In the genomic region with DNA sequence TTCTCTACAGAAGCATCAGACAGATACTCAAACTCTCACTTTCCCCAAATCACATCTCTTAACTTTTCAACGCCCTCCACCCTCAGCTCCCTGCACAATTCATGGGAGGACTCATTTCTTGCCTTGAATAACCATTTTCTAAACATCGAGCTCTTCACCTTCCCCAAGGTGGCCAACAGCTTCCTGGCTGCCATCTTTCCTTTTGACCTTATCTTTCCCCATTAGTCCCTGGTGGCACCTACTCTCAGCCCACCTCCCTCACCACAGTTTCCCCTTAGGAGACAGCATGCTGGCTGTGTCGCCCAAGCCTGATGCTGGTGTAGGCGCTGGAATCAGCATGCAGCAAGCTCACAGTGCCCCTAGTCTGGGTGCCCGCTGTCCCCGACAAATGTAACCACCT, we compare ENCODE assay signal across 17 cellular contexts. TPM values are rescaled to one million over a fixed set of nuclear protein-coding genes. Genes with fewer than 3 reads are reported as not detected.
DNase-seq lines count a peak whose midpoint lies in the region; ATAC-seq and TF ChIP-seq lines count a peak whose summit lies in the region.
"Had no signal": no experiment of that assay in that cellular context is flagged by ENCODE, and none has a peak within 500 bp of the region (broad histone marks: within the 10 kb centered on the region; RNA-seq: fewer than 3 reads in every experiment).

No MANE protein-coding gene starts in this region.

- peak overlapping the region; percentile 11 for H2AK5ac ChIP-seq in neuronal stem cell (ENCODE audit: low read depth, low read length)

- TF ChIP-seq CTCF in type B pancreatic cell (conservative IDR thresholded peaks at IDR 0.05) (no peak), CD14-positive monocyte (IDR thresholded peaks at IDR 0.05) (no peak)

- H3K27ac ChIP-seq in neuronal stem cell (replicated peaks; ENCODE audit: low read length) = no peak overlapping the region

- H4K8ac ChIP-seq in neuronal stem cell (ENCODE audit: low read depth, low read length) = no peak overlapping the region

- ATAC-seq in activated T-helper 17 cell treated with anti-CD3 and anti-CD28 coated beads, Interleukin-2, amount 50 U/mL, for 72 hours (replicated peaks) = no peak
- ATAC-seq in sciatic nerve = no peak
- ATAC-seq: GM12878, GM23338 had no signal

- no peaks in the 10 kb centered on the region for H3K36me3 ChIP-seq in neuronal stem cell (replicated peaks in 1 of 2; ENCODE audit: control insufficient read depth in 2 of 2, insufficient read depth in 2 of 2, low read length in 2 of 2)
- no peaks in the 10 kb centered on the region for H3K36me3 ChIP-seq in H7 (replicated peaks; ENCODE audit: control insufficient read depth, insufficient read depth, low read length)
- H3K36me3 ChIP-seq: HAP-1 had no signal

- peaks cover 5% of the 10 kb centered on the region for H3K4me1 Mint-ChIP-seq in activated T-helper 17 cell treated with anti-CD3 and anti-CD28 coated beads, Interleukin-2, amount 50 U/mL, for 72 hours
- no peaks in the 10 kb centered on the region for H3K4me1 Mint-ChIP-seq in type B pancreatic cell (ENCODE audit: unreplicated experiment)
- H3K4me1 Mint-ChIP-seq in CD14-positive monocyte = peaks cover 21% of the 10 kb centered on the region
- H3K4me1 Mint-ChIP-seq: GM23338 had no signal

- no peaks in the 10 kb centered on the region for H3K27me3 ChIP-seq in neuronal stem cell (ENCODE audit: control insufficient read depth in 3 of 3, insufficient read depth in 3 of 3, low read depth in 1 of 3, low read length in 3 of 3)
- no peaks in the 10 kb centered on the region for H3K27me3 ChIP-seq in H7 (ENCODE audit: control insufficient read depth, insufficient read depth, low read length)

- no peaks in the 10 kb centered on the region for H3K79me1 ChIP-seq in neuronal stem cell (ENCODE audit: low read depth, low read length)

- H2AFZ ChIP-seq in neuronal stem cell (ENCODE audit: low read length) = no peak overlapping the region
- H2AFZ ChIP-seq: GM23338 had no signal

- H2BK12ac ChIP-seq in neuronal stem cell (ENCODE audit: low read length) = no peak overlapping the region

- H3K9ac ChIP-seq in neuronal stem cell (ENCODE audit: low read depth, low read length, poor library complexity) = no peak overlapping the region

- intact Hi-C loops in sciatic nerve (cut with DNase I) = no loop called here
- intact Hi-C loops in CD14-positive monocyte (cut with micrococcal nuclease) = no loop called here

- no peaks in the 10 kb centered on the region for H3K9me3 Mint-ChIP-seq in activated T-helper 17 cell treated with anti-CD3 and anti-CD28 coated beads, Interleukin-2, amount 50 U/mL, for 72 hours
- H3K9me3 Mint-ChIP-seq in type B pancreatic cell (no peaks in the 10 kb centered on the region), CD14-positive monocyte (no peaks in the 10 kb centered on the region)
- H3K9me3 Mint-ChIP-seq: CD4-positive, CD25-positive, alpha-beta regulatory T cell; CD8-positive, alpha-beta memory T cell had no signal

- peaks cover 14% of the 10 kb centered on the region for H3K27me3 Mint-ChIP-seq in activated T-helper 17 cell treated with anti-CD3 and anti-CD28 coated beads, Interleukin-2, amount 50 U/mL, for 72 hours
- peaks cover 32% of the 10 kb centered on the region for H3K27me3 Mint-ChIP-seq in type B pancreatic cell
- peaks cover 5 to 15% (median 8%) of the 10 kb centered on the region in 3 donors for H3K27me3 Mint-ChIP-seq in CD14-positive monocyte (ENCODE audit: low read depth in 3 of 3)

- no peak overlapping the region for H4K91ac ChIP-seq in neuronal stem cell (ENCODE audit: low read depth, low read length, poor library complexity)

- no peaks in the 10 kb centered on the region for H3K36me3 Mint-ChIP-seq in activated T-helper 17 cell treated with anti-CD3 and anti-CD28 coated beads, Interleukin-2, amount 50 U/mL, for 72 hours (ENCODE audit: low read depth)
- no peaks in the 10 kb centered on the region for H3K36me3 Mint-ChIP-seq in type B pancreatic cell
- no peaks in the 10 kb centered on the region for H3K36me3 Mint-ChIP-seq in CD14-positive monocyte
- H3K36me3 Mint-ChIP-seq: CD4-positive, CD25-positive, alpha-beta regulatory T cell; CD8-positive, alpha-beta memory T cell had no signal

- H3K9me3 ChIP-seq in neuronal stem cell (replicated peaks in 1 of 2; ENCODE audit: control insufficient read depth in 2 of 2, insufficient read depth in 1 of 2, low read depth in 1 of 2, low read length in 2 of 2) = no peaks in the 10 kb centered on the region
- H3K9me3 ChIP-seq: HAP-1 had no signal

- H2BK15ac ChIP-seq in neuronal stem cell (ENCODE audit: low read length) = no peak overlapping the region

- H3K4me3 ChIP-seq in neuronal stem cell (ENCODE audit: low read length in 2 of 2) (no peak overlapping the region), H7 (ENCODE audit: insufficient read depth, low read depth, low read length) (no peak overlapping the region)
- H3K4me3 ChIP-seq: GM12878, GM23338, HAP-1 had no signal

- WGBS in neuronal stem cell (ENCODE audit: extremely low coverage in 2 of 2, insufficient read length in 2 of 2, insufficient replicate concordance in 1 of 2), 2 donors = 100% methylated on average over 1 of the region's 6 CpGs; no CpG with 5 or more reads in 1 of the 2 donors

- no peaks in the 10 kb centered on the region for H3K4me1 ChIP-seq in neuronal stem cell (ENCODE audit: control insufficient read depth in 2 of 2, insufficient read depth in 1 of 2, low read depth in 1 of 2, low read length in 2 of 2)
- H3K4me1 ChIP-seq: HAP-1 had no signal

- H2BK5ac ChIP-seq in neuronal stem cell (ENCODE audit: low read length) = no peak overlapping the region

- H2BK120ac ChIP-seq in neuronal stem cell (ENCODE audit: low read depth, low read length) = no peak overlapping the region

- peak overlapping the region; percentile 15 for H3K18ac ChIP-seq in neuronal stem cell (ENCODE audit: low read length)

- H3K27ac Mint-ChIP-seq in activated T-helper 17 cell treated with anti-CD3 and anti-CD28 coated beads, Interleukin-2, amount 50 U/mL, for 72 hours = peak overlapping the region; percentile 23
- H3K27ac Mint-ChIP-seq in type B pancreatic cell (no peak overlapping the region), CD14-positive monocyte (no peak overlapping the region)
- H3K27ac Mint-ChIP-seq: CD8-positive, alpha-beta memory T cell; GM23338; HFFc6 had no signal

- no peak for DNase-seq in neuronal stem cell (ENCODE audit: low spot score)
- DNase-seq in type B pancreatic cell (ENCODE audit: extremely low spot score, unreplicated experiment) = peak; percentile 32
- no peak for DNase-seq in sciatic nerve (ENCODE audit: low spot score)
- no peak for DNase-seq in CD14-positive monocyte (ENCODE audit: low spot score)
- no peak for DNase-seq in H7
- DNase-seq: C1 segment of cervical spinal cord; CD4-positive, CD25-positive, alpha-beta regulatory T cell; CD8-positive, alpha-beta memory T cell; DMS 273 treated with DMSO at 0.1 percent for 48 hours; DMS79; EL; GDM1; HFFc6 had no signal

- peak overlapping the region; percentile 2 for H3K23ac ChIP-seq in neuronal stem cell (ENCODE audit: low read depth, low read length, poor library complexity)

- H3K4ac ChIP-seq in neuronal stem cell (ENCODE audit: low read length) = no peak overlapping the region

- H3K14ac ChIP-seq in neuronal stem cell (ENCODE audit: low read length) = no peak overlapping the region

- H3K4me2 ChIP-seq in neuronal stem cell (ENCODE audit: insufficient read depth, low read length, poor library complexity, severe bottlenecking) = no peak overlapping the region
- H3K4me2 ChIP-seq: GM23338 had no signal

- H3K4me3 Mint-ChIP-seq in activated T-helper 17 cell treated with anti-CD3 and anti-CD28 coated beads, Interleukin-2, amount 50 U/mL, for 72 hours = no peak overlapping the region
- H3K4me3 Mint-ChIP-seq in type B pancreatic cell (no peak overlapping the region), CD14-positive monocyte (peak overlapping the region in 1 of 2 donors; percentile 12)
- H3K4me3 Mint-ChIP-seq: CD4-positive, CD25-positive, alpha-beta regulatory T cell; CD8-positive, alpha-beta memory T cell; GM23338; HFFc6 had no signal

RNA-seq across cellular contexts. Expression of gene OAS1, which starts 8.4 kb away (rescaled TPM):
- total RNA-seq in activated T-helper 17 cell treated with anti-CD3 and anti-CD28 coated beads, Interleukin-2, amount 50 U/mL, for 72 hours = 10 to 100 TPM; 15.6 to 20.9 TPM
- polyA plus RNA-seq in neuronal stem cell (2013, experiment 1 of 2) = not detected
- not detected for polyA plus RNA-seq in neuronal stem cell (2013, experiment 2 of 2)
- 19.1 and 34.4 TPM in 2 replicates for total RNA-seq in type B pancreatic cell (ENCODE audit: low replicate concordance)
- 19.3 TPM for total RNA-seq in sciatic nerve
- 100 to 1,000 TPM; 237 TPM for polyA plus RNA-seq in CD14-positive monocyte
- total RNA-seq in H7 (2014; rRNA removed; shearing (Covaris generic)) = 0.62 and 0.96 TPM in 2 replicates
- total RNA-seq: GM23338, HFFc6 had no signal
- polyA plus RNA-seq: GM23338 had no signal

RNA-seq across cellular contexts. Expression of gene OAS3, which starts 39.9 kb away (rescaled TPM):
- 10 to 100 TPM; 17.4 to 41.7 TPM for total RNA-seq in activated T-helper 17 cell treated with anti-CD3 and anti-CD28 coated beads, Interleukin-2, amount 50 U/mL, for 72 hours
- polyA plus RNA-seq in neuronal stem cell (2013, experiment 1 of 2) = 0.01 TPM
- polyA plus RNA-seq in neuronal stem cell (2013, experiment 2 of 2) = 0.03 TPM
- 4.6 and 13.0 TPM in 2 replicates for total RNA-seq in type B pancreatic cell (ENCODE audit: low replicate concordance)
- total RNA-seq in sciatic nerve = 10.0 TPM
- 10 to 100 TPM; 22.0 to 41.9 TPM for polyA plus RNA-seq in CD14-positive monocyte
- 0.21 and 3.6 TPM in 2 replicates for total RNA-seq in H7 (2014; rRNA removed; shearing (Covaris generic))
